In the genomic region with DNA sequence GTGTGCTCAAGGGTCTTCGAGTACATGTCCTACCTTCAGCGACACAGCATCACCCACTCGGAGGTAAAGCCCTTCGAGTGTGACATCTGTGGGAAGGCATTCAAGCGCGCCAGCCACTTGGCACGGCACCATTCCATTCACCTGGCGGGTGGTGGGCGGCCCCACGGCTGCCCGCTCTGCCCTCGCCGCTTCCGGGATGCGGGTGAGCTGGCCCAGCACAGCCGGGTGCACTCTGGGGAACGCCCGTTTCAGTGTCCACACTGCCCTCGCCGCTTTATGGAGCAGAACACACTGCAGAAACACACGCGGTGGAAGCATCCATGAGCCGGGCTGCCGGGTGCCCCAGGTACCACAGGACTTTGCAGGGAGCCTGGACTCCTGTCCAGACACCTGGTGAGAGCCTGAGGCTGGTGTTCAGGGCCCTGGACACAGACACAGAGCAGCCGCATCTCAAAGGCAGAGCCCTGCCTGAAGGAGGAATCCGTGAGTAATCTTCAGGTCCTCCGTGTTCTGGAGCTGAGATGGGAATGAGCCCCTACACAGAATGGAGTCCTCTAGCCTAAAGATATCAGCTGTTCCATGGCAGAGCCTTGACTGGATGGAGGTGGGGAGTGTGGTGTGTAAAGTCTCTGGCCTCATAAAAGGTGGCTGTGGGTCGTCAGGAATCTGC, we compare ENCODE assay signal across 10 cellular contexts. TPM values are rescaled to one million over a fixed set of nuclear protein-coding genes. Genes with fewer than 3 reads are reported as not detected.
DNase-seq lines count a peak whose midpoint lies in the region; ATAC-seq and TF ChIP-seq lines count a peak whose summit lies in the region.
"Had no signal": no experiment of that assay in that cellular context is flagged by ENCODE, and none has a peak within 500 bp of the region (broad histone marks: within the 10 kb centered on the region; RNA-seq: fewer than 3 reads in every experiment).

No MANE protein-coding gene starts in this region.

- H3K9me3 Mint-ChIP-seq in T-helper 1 cell treated with Interleukin-12 subunit alpha and Interleukin-12 subunit beta and Interleukin-4 antibody, amounts not matched to agents 30 μg/mL and 1 μg/mL, for 36 hours: no peaks in the 10 kb centered on the region
- H3K9me3 Mint-ChIP-seq in endothelial cell (ENCODE audit: unreplicated experiment): no peaks in the 10 kb centered on the region

- H3K4me2 ChIP-seq in OCI-LY3 (ENCODE audit: low read length) (peak overlapping the region; percentile 84), osteoblast (ENCODE audit: insufficient read depth, low read length) (peak overlapping the region; percentile 98)

- H3K27me3 Mint-ChIP-seq in T-helper 1 cell treated with Interleukin-12 subunit alpha and Interleukin-12 subunit beta and Interleukin-4 antibody, amounts not matched to agents 30 μg/mL and 1 μg/mL, for 36 hours (ENCODE audit: low read depth): no peaks in the 10 kb centered on the region
- peaks cover 32% of the 10 kb centered on the region for H3K27me3 Mint-ChIP-seq in endothelial cell (ENCODE audit: unreplicated experiment)

- H3K79me2 ChIP-seq in OCI-LY3 (ENCODE audit: low read length) (peaks cover 74% of the 10 kb centered on the region), osteoblast (ENCODE audit: insufficient read depth, low read length) (peaks cover 34% of the 10 kb centered on the region)

- H3K4me1 Mint-ChIP-seq in T-helper 1 cell treated with Interleukin-12 subunit alpha and Interleukin-12 subunit beta and Interleukin-4 antibody, amounts not matched to agents 30 μg/mL and 1 μg/mL, for 36 hours (ENCODE audit: low read depth): peaks cover 35% of the 10 kb centered on the region
- peaks cover 28% of the 10 kb centered on the region for H3K4me1 Mint-ChIP-seq in endothelial cell (ENCODE audit: unreplicated experiment)

- H4K20me1 ChIP-seq in OCI-LY3 (ENCODE audit: insufficient read depth, low read length) (no peaks in the 10 kb centered on the region), osteoblast (ENCODE audit: insufficient read depth, low read length) (no peaks in the 10 kb centered on the region)

- no peak for TF ChIP-seq CTCF in OCI-LY3 (IDR thresholded peaks at IDR 0.05; ENCODE audit: low read depth, low read length)
- no peak for TF ChIP-seq CTCF in endothelial cell (IDR thresholded peaks at IDR 0.05; ENCODE audit: unreplicated experiment)
- TF ChIP-seq CTCF in osteoblast (IDR thresholded peaks at IDR 0.05; ENCODE audit: extremely low read depth, low read depth, low read length): no peak

- no peaks in the 10 kb centered on the region for H3K9me3 ChIP-seq in OCI-LY3 (ENCODE audit: insufficient read depth, low read length)
- H3K9me3 ChIP-seq in osteoblast (ENCODE audit: low read depth, low read length): no peaks in the 10 kb centered on the region

- DNase-seq in T-helper 1 cell (no peak), endothelial cell (ENCODE audit: low spot score) (no peak), osteoblast (ENCODE audit: insufficient read length, low spot score, missing footprints) (peak; percentile 87), DMS153 (lab: John Stamatoyannopoulos, UW) (no peak)
- DNase-seq: NCI-H524, small intestine had no signal

- ATAC-seq in GM18498 (IDR thresholded peaks at IDR 0.05; ENCODE audit: unreplicated experiment) (no peak), HG02623 (IDR thresholded peaks at IDR 0.05; ENCODE audit: unreplicated experiment) (no peak)

- H3K4me3 ChIP-seq in OCI-LY3 (ENCODE audit: low read length) (peak overlapping the region; percentile 86), osteoblast (ENCODE audit: insufficient read depth, low read length) (peak overlapping the region; percentile 85)

- H3K4me3 Mint-ChIP-seq in T-helper 1 cell treated with Interleukin-12 subunit alpha and Interleukin-12 subunit beta and Interleukin-4 antibody, amounts not matched to agents 30 μg/mL and 1 μg/mL, for 36 hours: peak overlapping the region; percentile 96
- peak overlapping the region; percentile 93 for H3K4me3 Mint-ChIP-seq in endothelial cell (ENCODE audit: unreplicated experiment)

- H3K27ac ChIP-seq in OCI-LY3 (ENCODE audit: low read length) (peak overlapping the region; percentile 84; the same call in 1 of the 2 replicates), osteoblast (ENCODE audit: low read depth, low read length) (no peak overlapping the region)

- H3K9ac ChIP-seq in OCI-LY3 (ENCODE audit: low read length): peak overlapping the region; percentile 92

- H3K27me3 ChIP-seq in OCI-LY3 (ENCODE audit: low read depth, low read length) (no peaks in the 10 kb centered on the region), osteoblast (ENCODE audit: insufficient read depth, low read length) (no peaks in the 10 kb centered on the region)

- no peak overlapping the region for H3K27ac Mint-ChIP-seq in T-helper 1 cell treated with Interleukin-12 subunit alpha and Interleukin-12 subunit beta and Interleukin-4 antibody, amounts not matched to agents 30 μg/mL and 1 μg/mL, for 36 hours
- no peak overlapping the region for H3K27ac Mint-ChIP-seq in endothelial cell (ENCODE audit: unreplicated experiment)

- H3K36me3 Mint-ChIP-seq in T-helper 1 cell treated with Interleukin-12 subunit alpha and Interleukin-12 subunit beta and Interleukin-4 antibody, amounts not matched to agents 30 μg/mL and 1 μg/mL, for 36 hours (ENCODE audit: low read depth): peaks cover 12% of the 10 kb centered on the region
- H3K36me3 Mint-ChIP-seq in endothelial cell (ENCODE audit: low read depth, unreplicated experiment): peaks cover 23% of the 10 kb centered on the region

- H2AFZ ChIP-seq in OCI-LY3 (ENCODE audit: low read depth, low read length) (no peak overlapping the region), osteoblast (ENCODE audit: low read length) (no peak overlapping the region)

- H3K4me1 ChIP-seq in OCI-LY3 (ENCODE audit: low read length): peaks cover 38% of the 10 kb centered on the region
- peaks cover 33% of the 10 kb centered on the region for H3K4me1 ChIP-seq in osteoblast (ENCODE audit: insufficient read depth, low read length)

- H3K36me3 ChIP-seq in OCI-LY3 (replicated peaks; ENCODE audit: low read depth, low read length): peaks cover 10% of the 10 kb centered on the region
- peaks cover 15% of the 10 kb centered on the region for H3K36me3 ChIP-seq in osteoblast (ENCODE audit: insufficient read depth, low read length)

RNA-seq across cellular contexts. Expression of gene ZNF581, which starts 1.5 kb away (rescaled TPM):
- total RNA-seq in endothelial cell (ENCODE audit: unreplicated experiment): 47.2 TPM
- 25.7 and 28.6 TPM in 2 replicates for total RNA-seq in osteoblast

RNA-seq across cellular contexts. Expression of gene CCDC106, which starts 3.0 kb away (rescaled TPM):
- 20.1 TPM for total RNA-seq in endothelial cell (ENCODE audit: unreplicated experiment)
- 10.5 and 13.3 TPM in 2 replicates for total RNA-seq in osteoblast

RNA-seq across cellular contexts. Expression of gene ZNF580, which starts 4.2 kb away (rescaled TPM):
- total RNA-seq in endothelial cell (ENCODE audit: unreplicated experiment) (34.0 TPM), osteoblast (6.5 and 8.3 TPM in 2 replicates)

RNA-seq across cellular contexts. Expression of gene U2AF2, which starts 9.9 kb away (rescaled TPM):
- total RNA-seq in endothelial cell (ENCODE audit: unreplicated experiment) (219 TPM), osteoblast (64.5 and 70.2 TPM in 2 replicates)

RNA-seq across cellular contexts. Expression of gene ZNF784, which starts 20.6 kb away (rescaled TPM):
- 6.8 TPM for total RNA-seq in endothelial cell (ENCODE audit: unreplicated experiment)
- 6.5 and 8.7 TPM in 2 replicates for total RNA-seq in osteoblast
